8 cellular contexts compared by ENCODE assay signal in genomic region chr9:129609486-129610192, GRCh38. TPM values are rescaled to one million over a fixed set of nuclear protein-coding genes. Genes with fewer than 3 reads are reported as not detected.
DNase-seq lines count a peak whose midpoint lies in the region; ATAC-seq and TF ChIP-seq lines count a peak whose summit lies in the region.

No MANE protein-coding gene starts in this region.

- ATAC-seq in WTC11 (no peak), memory B cell (ENCODE audit: low read depth) (peak; percentile 47), GM21390 (IDR thresholded peaks at IDR 0.05; ENCODE audit: unreplicated experiment) (no peak), HG03139 (IDR thresholded peaks at IDR 0.05; ENCODE audit: unreplicated experiment) (no peak)
- peak; percentile 89 for ATAC-seq in central memory CD8-positive, alpha-beta T cell (replicated peaks; ENCODE audit: extremely low read depth, poor library complexity, severe bottlenecking)

- DNase-seq in GM20000 (ENCODE audit: low spot score) (peak; percentile 78), WTC11 (ENCODE audit: low spot score) (no peak), memory B cell (ENCODE audit: low spot score in 2 of 2) (peak in 1 of 2 donors; percentile 45), NCI-H1048 (lab: John Stamatoyannopoulos, UW) (no peak)
- peak; percentile 50 to 77 for DNase-seq in central memory CD8-positive, alpha-beta T cell (ENCODE audit: low spot score in 2 of 2)

- peak overlapping the region; percentile 46 for H3K27ac ChIP-seq in thymus (ENCODE audit: low read depth)

- H3K27me3 ChIP-seq in thymus (ENCODE audit: control insufficient read depth, insufficient read depth), result no peaks in the 10 kb centered on the region

- CTCF ChIA-PET in WTC11 (lab: Charles Lee), result interaction anchor here (1.0 to 5.1 kb wide), 19 partner anchors 11 to 478 kb away, joined by 3 to 35 read pairs (median 8); partner anchors contain the start of genes C9orf50 and IER5L

- H3K36me3 ChIP-seq in thymus (ENCODE audit: control insufficient read depth, insufficient read depth), result no peaks in the 10 kb centered on the region

- peak overlapping the region; percentile 41; the same call in 1 of the 2 replicates for H3K27ac Mint-ChIP-seq in WTC11
- peak overlapping the region; percentile 96 for H3K27ac Mint-ChIP-seq in central memory CD8-positive, alpha-beta T cell (ENCODE audit: low read depth)
- peak overlapping the region; percentile 31 for H3K27ac Mint-ChIP-seq in memory B cell

- 19% methylated on average over 29 of the region's 30 CpGs for WGBS in thymus

- TF ChIP-seq CTCF in GM20000 (IDR thresholded peaks at IDR 0.05; ENCODE audit: extremely low read depth, missing control alignments), result no peak
- TF ChIP-seq CTCF in WTC11 (IDR thresholded peaks at IDR 0.05), result no peak

- POLR2A ChIA-PET in WTC11 (lab: Charles Lee), result interaction anchor here (1.4 to 1.6 kb wide), 2 partner anchors 12 to 432 kb away, joined by 4 to 6 read pairs; partner anchors contain the start of gene IER5L

- H3K4me3 Mint-ChIP-seq in WTC11, result peak overlapping the region; percentile 85
- H3K4me3 Mint-ChIP-seq in central memory CD8-positive, alpha-beta T cell, result peak overlapping the region; percentile 89
- H3K4me3 Mint-ChIP-seq in memory B cell, result peak overlapping the region; percentile 96

- no peaks in the 10 kb centered on the region for H3K9me3 ChIP-seq in thymus (ENCODE audit: control insufficient read depth)

- peaks cover 2% of the 10 kb centered on the region for H3K4me1 ChIP-seq in thymus (ENCODE audit: control insufficient read depth, insufficient read depth, low read length)

- H3K27me3 Mint-ChIP-seq in WTC11 (ENCODE audit: low read depth), result peaks cover 11% of the 10 kb centered on the region
- H3K27me3 Mint-ChIP-seq in central memory CD8-positive, alpha-beta T cell, result no peaks in the 10 kb centered on the region
- no peaks in the 10 kb centered on the region for H3K27me3 Mint-ChIP-seq in memory B cell

- H3K36me3 Mint-ChIP-seq in WTC11 (no peaks in the 10 kb centered on the region), memory B cell (no peaks in the 10 kb centered on the region)
- H3K36me3 Mint-ChIP-seq in central memory CD8-positive, alpha-beta T cell (ENCODE audit: insufficient read depth), result peaks cover 14% of the 10 kb centered on the region

- H3K4me1 Mint-ChIP-seq in WTC11 (peaks cover 28% of the 10 kb centered on the region), memory B cell (peaks cover 21% of the 10 kb centered on the region)
- H3K4me1 Mint-ChIP-seq in central memory CD8-positive, alpha-beta T cell, result peaks cover 50% of the 10 kb centered on the region

- H3K9me3 Mint-ChIP-seq in WTC11, result no peaks in the 10 kb centered on the region
- no peaks in the 10 kb centered on the region for H3K9me3 Mint-ChIP-seq in central memory CD8-positive, alpha-beta T cell
- H3K9me3 Mint-ChIP-seq in memory B cell, result no peaks in the 10 kb centered on the region

- H3K4me3 ChIP-seq in thymus (ENCODE audit: low read length), result peak overlapping the region; percentile 60

TF ChIP-seq in WTC11, 78 proteins besides CTCF, POLR2A, EP300 and RAD21:
- TF ChIP-seq KAT7 (CRISPR knock-in tag; IDR thresholded peaks at IDR 0.05; ENCODE audit: borderline replicate concordance) (no peak), EMX1 (CRISPR knock-in tag; IDR thresholded peaks at IDR 0.05) (no peak), SP1 (CRISPR knock-in tag; conservative IDR thresholded peaks at IDR 0.05) (0 out of 2 replicates have a peak, but pooled peaks have one; percentile 14), ZBTB43 (CRISPR knock-in tag; IDR thresholded peaks at IDR 0.05) (no peak), RORB (CRISPR knock-in tag; IDR thresholded peaks at IDR 0.05) (no peak)

RNA-seq across cellular contexts. Expression of gene C9orf50, which starts 11.3 kb away (rescaled TPM):
- 0.11 TPM in 1 of 3 replicates, not detected in the others for total RNA-seq in WTC11 (2021)
- 0.23 TPM for polyA plus RNA-seq in thymus

RNA-seq across cellular contexts. Expression of gene NTMT1, which starts 16.3 kb away (rescaled TPM):
- 55.4 to 71.1 TPM (median 58.1 TPM) in 3 replicates for total RNA-seq in WTC11 (2021)
- 33.2 TPM for polyA plus RNA-seq in thymus

RNA-seq across cellular contexts. Expression of gene ASB6, which starts 32.3 kb away (rescaled TPM):
- total RNA-seq in WTC11 (2021), result 19.3 to 20.0 TPM (median 19.7 TPM) in 3 replicates
- 20.5 TPM for polyA plus RNA-seq in thymus

RNA-seq across cellular contexts. Expression of gene PRRX2, which starts 55.8 kb away (rescaled TPM):
- total RNA-seq in WTC11 (2021), result 6.9 to 10.7 TPM (median 8.2 TPM) in 3 replicates
- polyA plus RNA-seq in thymus, result 3.8 TPM

Comparison
In these comparisons a context has a peak if more than half of its experiments do, and no peak if none do; other contexts are left out.
1. DNase-seq: peak in GM20000 (single experiment) and central memory CD8-positive, alpha-beta T cell (2 of 2); none in WTC11 (single experiment) and NCI-H1048 (single experiment).
2. ATAC-seq: peak in central memory CD8-positive, alpha-beta T cell (single experiment) and memory B cell (single experiment); none in WTC11 (single experiment), GM21390 (single experiment) and HG03139 (single experiment).
3. H3K27ac Mint-ChIP-seq: peak in every context shown above with its lines; median percentile 96 in central memory CD8-positive, alpha-beta T cell; 41 in WTC11; 31 in memory B cell.
4. Peak in every context shown above with its lines, with median percentiles within 50 percentile points of each other: H3K4me3 Mint-ChIP-seq.